Comparison of ENCODE assay signal across 12 cellular contexts in genomic region chr17:9432867-9433495, GRCh38.
DNase-seq lines count a peak whose midpoint lies in the region; ATAC-seq and TF ChIP-seq lines count a peak whose summit lies in the region.
"Had no signal": no experiment of that assay in that cellular context is flagged by ENCODE, and none has a peak within 500 bp of the region (broad histone marks: within the 10 kb centered on the region; RNA-seq: fewer than 3 reads in every experiment).

No MANE protein-coding gene starts in this region.

- peaks cover 0 to 26% (median 13%) of the 10 kb centered on the region in 9 donors for H3K4me1 ChIP-seq in heart right ventricle
- peaks cover 17% of the 10 kb centered on the region for H3K4me1 ChIP-seq in muscle layer of colon (ENCODE audit: insufficient read depth, low read length)
- H3K4me1 ChIP-seq in urinary bladder (ENCODE audit: insufficient read depth), result no peaks in the 10 kb centered on the region

- no peak overlapping the region for H3K9ac ChIP-seq in muscle layer of colon (ENCODE audit: low read length)

- ATAC-seq in heart right ventricle, result peak in 5 of 8 donors; percentile 35 to 77 (median 63)
- ATAC-seq in Right ventricle myocardium superior (ENCODE audit: poor library complexity), result no peak
- no peak for ATAC-seq in GM21423 (IDR thresholded peaks at IDR 0.05; ENCODE audit: unreplicated experiment)
- no peak for ATAC-seq in HG03342 (IDR thresholded peaks at IDR 0.05; ENCODE audit: unreplicated experiment)

- intact Hi-C loops in heart right ventricle (cut with DNase I), result no loop called here
- intact Hi-C loops in Right ventricle myocardium superior (cut with DNase I), result no loop called here

- no peaks in the 10 kb centered on the region for H3K36me3 ChIP-seq in heart right ventricle
- H3K36me3 ChIP-seq in muscle layer of colon (ENCODE audit: insufficient read depth, low read length), result no peaks in the 10 kb centered on the region
- H3K36me3 ChIP-seq in urinary bladder (ENCODE audit: insufficient read depth), result no peaks in the 10 kb centered on the region

- in situ Hi-C loops in ACHN (cut with HindIII; ENCODE audit: low pct_ligation_motif_present, low pct_unique_long_range_greater_than_20kb, low sequenced_read_pairs), result no loop called here

- WGBS in heart right ventricle, 2 donors, result 87 to 91% methylated on average over 8 of the region's 8 CpGs
- whole genome bisulfite sequencing in urinary bladder, result 79% methylated on average over 8 of the region's 8 CpGs

- no peak for DNase-seq in heart right ventricle
- DNase-seq in Right ventricle myocardium superior, result no peak
- no peak for DNase-seq in ACHN
- DNase-seq: NCI-H1048; nucleus accumbens; stimulated activated CD8-positive, alpha-beta memory T cell treated with anti-CD3 and anti-CD28 coated beads, Interleukin-4, amount 100 ng/mL, for 48 hours had no signal

- H3K27ac ChIP-seq in heart right ventricle (peak overlapping the region in 6 of 10 donors; percentile 20 to 49 (median 43)), VCaP (peak overlapping the region; percentile 59), muscle layer of colon (ENCODE audit: low read depth, low read length) (peak overlapping the region; percentile 30), urinary bladder (ENCODE audit: low read depth) (peak overlapping the region; percentile 50)
- H3K27ac ChIP-seq: hepatocyte had no signal

- H3K4me3 ChIP-seq in heart right ventricle, result no peak overlapping the region
- H3K4me3 ChIP-seq in muscle layer of colon (ENCODE audit: low read depth in 1 of 2, low read length in 2 of 2), result no peak overlapping the region
- H3K4me3 ChIP-seq in urinary bladder (ENCODE audit: low read depth, low read length), result no peak overlapping the region
- H3K4me3 ChIP-seq: hepatocyte had no signal

- no peak for TF ChIP-seq CTCF in heart right ventricle (IDR thresholded peaks at IDR 0.05)
- TF ChIP-seq CTCF in VCaP (conservative IDR thresholded peaks at IDR 0.05), result no peak

- H3K9me3 ChIP-seq in heart right ventricle (no peaks in the 10 kb centered on the region), muscle layer of colon (ENCODE audit: low read length) (no peaks in the 10 kb centered on the region)

- H3K27me3 ChIP-seq in heart right ventricle (no peaks in the 10 kb centered on the region), muscle layer of colon (ENCODE audit: control insufficient read depth in 1 of 2, insufficient read depth in 2 of 2, low read length in 2 of 2) (no peaks in the 10 kb centered on the region)
- H3K27me3 ChIP-seq: hepatocyte had no signal

Comparison
In these comparisons a context has a peak if more than half of its experiments do, and no peak if none do; other contexts are left out.
1. ATAC-seq: peak in heart right ventricle (5 of 8); none in Right ventricle myocardium superior (single experiment), GM21423 (single experiment) and HG03342 (single experiment).
2. Peak in every context shown above with its lines, with median percentiles within 50 percentile points of each other: H3K27ac ChIP-seq.